In the genomic region with DNA sequence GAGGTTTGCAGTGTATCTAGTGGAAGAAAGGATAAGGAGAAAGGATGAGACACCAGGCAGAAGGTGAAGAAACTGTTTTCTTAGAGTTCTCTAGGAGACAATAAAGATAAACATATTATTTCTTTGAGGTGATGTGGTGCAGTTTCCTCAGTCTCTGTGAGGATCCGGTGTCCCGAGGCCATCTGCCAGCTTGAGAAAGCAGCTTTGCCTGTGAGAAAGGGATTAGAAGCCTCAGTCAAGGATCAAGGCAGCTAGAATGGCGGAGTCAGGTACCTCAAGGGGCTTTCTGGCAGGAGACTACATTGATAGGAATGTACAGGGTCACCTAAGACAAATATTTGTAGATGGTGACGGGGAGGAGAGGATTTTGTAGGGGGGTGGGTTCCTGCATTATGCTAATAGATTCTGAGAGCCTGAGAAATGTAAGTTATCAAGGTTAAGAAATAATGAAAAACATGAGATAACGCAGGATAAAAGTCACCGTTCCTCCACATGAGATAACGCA, we compare ENCODE assay signal across 17 cellular contexts.
DNase-seq lines count a peak whose midpoint lies in the region; ATAC-seq and TF ChIP-seq lines count a peak whose summit lies in the region.
"Had no signal": no experiment of that assay in that cellular context is flagged by ENCODE, and none has a peak within 500 bp of the region (broad histone marks: within the 10 kb centered on the region; RNA-seq: fewer than 3 reads in every experiment).

No MANE protein-coding gene starts in this region.

- no peaks in the 10 kb centered on the region for H3K4me1 Mint-ChIP-seq in Calu3 (ENCODE audit: low read depth, unreplicated experiment)
- H3K4me1 Mint-ChIP-seq: B cell; CD4-positive, CD25-positive, alpha-beta regulatory T cell had no signal

- H3K9me3 Mint-ChIP-seq in Calu3 (ENCODE audit: low read depth, unreplicated experiment): no peaks in the 10 kb centered on the region
- H3K9me3 Mint-ChIP-seq: CD4-positive, CD25-positive, alpha-beta regulatory T cell; CD8-positive, alpha-beta T cell; H9 had no signal

- no TSS peak for BruUV-seq in Calu3 (replicated peaks; lab: Mats Ljungman, UMichigan)

- CTCF ChIA-PET in Calu3 (lab: Charles Lee): interaction anchor here (0.7 to 1.3 kb wide), 2 partner anchors 11 to 34 kb away, joined by 3 read pairs; no protein-coding TSS in a partner anchor

- ATAC-seq in HG02798 (IDR thresholded peaks at IDR 0.05; ENCODE audit: poor library complexity, unreplicated experiment): no peak
- ATAC-seq: CD8-positive, alpha-beta T cell; GM12878; HCT116 had no signal

- no peak overlapping the region for H3K4me3 Mint-ChIP-seq in Calu3 (ENCODE audit: low read depth, unreplicated experiment)
- H3K4me3 Mint-ChIP-seq: B cell; CD4-positive, CD25-positive, alpha-beta regulatory T cell; CD8-positive, alpha-beta T cell; H9 had no signal

- TF ChIP-seq CTCF in Calu3 (IDR thresholded peaks at IDR 0.05; ENCODE audit: unreplicated experiment): no peak

- no peaks in the 10 kb centered on the region for H3K27me3 Mint-ChIP-seq in Calu3 (ENCODE audit: unreplicated experiment)
- H3K27me3 Mint-ChIP-seq: CD4-positive, CD25-positive, alpha-beta regulatory T cell had no signal

- no peak overlapping the region for H3K27ac Mint-ChIP-seq in Calu3 (ENCODE audit: unreplicated experiment)
- H3K27ac Mint-ChIP-seq: B cell; CD4-positive, CD25-positive, alpha-beta regulatory T cell; CD8-positive, alpha-beta T cell had no signal

- peak; percentile 76 for DNase-seq in D341Med (ENCODE audit: low spot score)
- peak; percentile 84 to 93 for DNase-seq in NCI-H524 (lab: John Stamatoyannopoulos, UW)
- peak; percentile 96 for DNase-seq in NCI-H82 treated with DMSO at 0.1 percent for 48 hours (lab: John Stamatoyannopoulos, UW; ENCODE audit: unreplicated experiment)
- no peak for DNase-seq in Calu3
- no peak for DNase-seq in NCI-H146 (lab: John Stamatoyannopoulos, UW)
- DNase-seq: CD4-positive, CD25-positive, alpha-beta regulatory T cell; CD8-positive, alpha-beta T cell; DMS 273 treated with DMSO at 0.1 percent for 48 hours; DMS79; EL; GDM1; GM23248; H9 had no signal

- H3K36me3 Mint-ChIP-seq in Calu3 (ENCODE audit: insufficient read depth, unreplicated experiment): no peaks in the 10 kb centered on the region
- H3K36me3 Mint-ChIP-seq: CD4-positive, CD25-positive, alpha-beta regulatory T cell; CD8-positive, alpha-beta T cell had no signal

- intact Hi-C loops in Calu3 (cut with micrococcal nuclease; ENCODE audit: unreplicated experiment): no loop called here

Comparison
In these comparisons a context has a peak if more than half of its experiments do, and no peak if none do; other contexts are left out.
1. DNase-seq: peak in D341Med (single experiment), NCI-H524 (2 of 2) and NCI-H82 treated with DMSO at 0.1 percent for 48 hours (single experiment); none in Calu3 (single experiment) and NCI-H146 (single experiment).